In the genomic region with DNA sequence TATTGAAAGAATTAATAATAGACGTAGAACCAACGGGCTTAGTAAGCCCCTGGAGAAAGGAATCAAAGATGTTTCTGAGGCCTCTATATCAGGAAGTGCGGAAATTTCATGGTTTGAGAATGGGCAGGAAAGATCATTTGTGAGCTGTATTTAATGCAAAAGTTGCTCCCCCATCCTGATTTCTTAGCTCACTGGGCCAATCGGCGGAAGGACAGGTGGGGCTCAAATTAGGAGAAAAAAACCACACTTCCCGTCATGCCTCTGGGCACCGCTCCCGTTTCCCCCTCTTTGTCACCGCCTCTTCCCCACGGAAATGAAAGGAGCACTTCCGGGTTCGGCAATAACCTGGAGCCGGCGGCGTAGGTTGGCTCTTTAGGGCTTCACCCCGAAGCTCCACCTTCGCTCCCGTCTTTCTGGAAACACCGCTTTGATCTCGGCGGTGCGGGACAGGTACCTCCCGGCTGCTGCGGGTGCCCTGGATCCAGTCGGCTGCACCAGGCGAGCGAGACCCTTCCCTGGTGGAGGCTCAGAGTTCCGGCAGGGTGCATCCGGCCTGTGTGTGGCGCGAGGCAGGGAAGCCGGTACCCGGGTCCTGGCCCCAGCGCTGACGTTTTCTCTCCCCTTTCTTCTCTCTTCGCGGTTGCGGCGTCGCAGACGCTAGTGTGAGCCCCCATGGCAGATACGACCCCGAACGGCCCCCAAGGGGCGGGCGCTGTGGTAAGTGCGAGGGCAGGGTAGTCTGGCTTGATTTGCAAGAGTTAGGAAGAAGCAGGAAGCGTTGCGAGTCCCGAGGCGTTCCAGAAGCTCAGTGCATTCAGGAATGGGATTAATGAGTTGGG, we compare ENCODE assay signal across 1 cellular context.
TF ChIP-seq lines count a peak whose summit lies in the region.

A gene with protein sequence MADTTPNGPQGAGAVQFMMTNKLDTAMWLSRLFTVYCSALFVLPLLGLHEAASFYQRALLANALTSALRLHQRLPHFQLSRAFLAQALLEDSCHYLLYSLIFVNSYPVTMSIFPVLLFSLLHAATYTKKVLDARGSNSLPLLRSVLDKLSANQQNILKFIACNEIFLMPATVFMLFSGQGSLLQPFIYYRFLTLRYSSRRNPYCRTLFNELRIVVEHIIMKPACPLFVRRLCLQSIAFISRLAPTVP (plus strand): TSS at position 617 of the 839 bp plus-strand sequence. CDS start 56 bp downstream, at position 673.

TF ChIP-seq in GM23338, 12 proteins besides CTCF, POLR2A, EP300 and RAD21 (continued from another document):
- TF ChIP-seq, protein P1, sequence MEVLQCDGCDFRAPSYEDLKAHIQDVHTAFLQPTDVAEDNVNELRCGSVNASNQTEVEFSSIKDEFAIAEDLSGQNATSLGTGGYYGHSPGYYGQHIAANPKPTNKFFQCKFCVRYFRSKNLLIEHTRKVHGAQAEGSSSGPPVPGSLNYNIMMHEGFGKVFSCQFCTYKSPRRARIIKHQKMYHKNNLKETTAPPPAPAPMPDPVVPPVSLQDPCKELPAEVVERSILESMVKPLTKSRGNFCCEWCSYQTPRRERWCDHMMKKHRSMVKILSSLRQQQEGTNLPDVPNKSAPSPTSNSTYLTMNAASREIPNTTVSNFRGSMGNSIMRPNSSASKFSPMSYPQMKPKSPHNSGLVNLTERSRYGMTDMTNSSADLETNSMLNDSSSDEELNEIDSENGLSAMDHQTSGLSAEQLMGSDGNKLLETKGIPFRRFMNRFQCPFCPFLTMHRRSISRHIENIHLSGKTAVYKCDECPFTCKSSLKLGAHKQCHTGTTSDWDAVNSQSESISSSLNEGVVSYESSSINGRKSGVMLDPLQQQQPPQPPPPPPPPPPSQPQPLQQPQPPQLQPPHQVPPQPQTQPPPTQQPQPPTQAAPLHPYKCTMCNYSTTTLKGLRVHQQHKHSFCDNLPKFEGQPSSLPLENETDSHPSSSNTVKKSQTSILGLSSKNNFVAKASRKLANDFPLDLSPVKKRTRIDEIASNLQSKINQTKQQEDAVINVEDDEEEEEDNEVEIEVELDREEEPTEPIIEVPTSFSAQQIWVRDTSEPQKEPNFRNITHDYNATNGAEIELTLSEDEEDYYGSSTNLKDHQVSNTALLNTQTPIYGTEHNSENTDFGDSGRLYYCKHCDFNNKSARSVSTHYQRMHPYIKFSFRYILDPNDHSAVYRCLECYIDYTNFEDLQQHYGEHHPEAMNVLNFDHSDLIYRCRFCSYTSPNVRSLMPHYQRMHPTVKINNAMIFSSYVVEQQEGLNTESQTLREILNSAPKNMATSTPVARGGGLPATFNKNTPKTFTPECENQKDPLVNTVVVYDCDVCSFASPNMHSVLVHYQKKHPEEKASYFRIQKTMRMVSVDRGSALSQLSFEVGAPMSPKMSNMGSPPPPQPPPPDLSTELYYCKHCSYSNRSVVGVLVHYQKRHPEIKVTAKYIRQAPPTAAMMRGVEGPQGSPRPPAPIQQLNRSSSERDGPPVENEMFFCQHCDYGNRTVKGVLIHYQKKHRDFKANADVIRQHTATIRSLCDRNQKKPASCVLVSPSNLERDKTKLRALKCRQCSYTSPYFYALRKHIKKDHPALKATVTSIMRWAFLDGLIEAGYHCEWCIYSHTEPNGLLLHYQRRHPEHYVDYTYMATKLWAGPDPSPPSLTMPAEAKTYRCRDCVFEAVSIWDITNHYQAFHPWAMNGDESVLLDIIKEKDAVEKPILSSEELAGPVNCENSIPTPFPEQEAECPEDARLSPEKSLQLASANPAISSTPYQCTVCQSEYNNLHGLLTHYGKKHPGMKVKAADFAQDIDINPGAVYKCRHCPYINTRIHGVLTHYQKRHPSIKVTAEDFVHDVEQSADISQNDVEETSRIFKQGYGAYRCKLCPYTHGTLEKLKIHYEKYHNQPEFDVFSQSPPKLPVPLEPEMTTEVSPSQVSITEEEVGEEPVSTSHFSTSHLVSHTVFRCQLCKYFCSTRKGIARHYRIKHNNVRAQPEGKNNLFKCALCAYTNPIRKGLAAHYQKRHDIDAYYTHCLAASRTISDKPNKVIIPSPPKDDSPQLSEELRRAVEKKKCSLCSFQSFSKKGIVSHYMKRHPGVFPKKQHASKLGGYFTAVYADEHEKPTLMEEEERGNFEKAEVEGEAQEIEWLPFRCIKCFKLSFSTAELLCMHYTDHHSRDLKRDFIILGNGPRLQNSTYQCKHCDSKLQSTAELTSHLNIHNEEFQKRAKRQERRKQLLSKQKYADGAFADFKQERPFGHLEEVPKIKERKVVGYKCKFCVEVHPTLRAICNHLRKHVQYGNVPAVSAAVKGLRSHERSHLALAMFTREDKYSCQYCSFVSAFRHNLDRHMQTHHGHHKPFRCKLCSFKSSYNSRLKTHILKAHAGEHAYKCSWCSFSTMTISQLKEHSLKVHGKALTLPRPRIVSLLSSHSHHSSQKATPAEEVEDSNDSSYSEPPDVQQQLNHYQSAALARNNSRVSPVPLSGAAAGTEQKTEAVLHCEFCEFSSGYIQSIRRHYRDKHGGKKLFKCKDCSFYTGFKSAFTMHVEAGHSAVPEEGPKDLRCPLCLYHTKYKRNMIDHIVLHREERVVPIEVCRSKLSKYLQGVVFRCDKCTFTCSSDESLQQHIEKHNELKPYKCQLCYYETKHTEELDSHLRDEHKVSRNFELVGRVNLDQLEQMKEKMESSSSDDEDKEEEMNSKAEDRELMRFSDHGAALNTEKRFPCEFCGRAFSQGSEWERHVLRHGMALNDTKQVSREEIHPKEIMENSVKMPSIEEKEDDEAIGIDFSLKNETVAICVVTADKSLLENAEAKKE (CRISPR knock-in tag; IDR thresholded peaks at IDR 0.05): no peak
- TF ChIP-seq ZNF331 (CRISPR knock-in tag; IDR thresholded peaks at IDR 0.05; ENCODE audit: low read depth) (no peak), JUNB (IDR thresholded peaks at IDR 0.05; ENCODE audit: unreplicated experiment) (no peak), POLR2AphosphoS5 (IDR thresholded peaks at IDR 0.05; ENCODE audit: low read depth) (peak; percentile 88), STAT1 (IDR thresholded peaks at IDR 0.05; ENCODE audit: unreplicated experiment) (no peak)
- TF ChIP-seq, protein P2, sequence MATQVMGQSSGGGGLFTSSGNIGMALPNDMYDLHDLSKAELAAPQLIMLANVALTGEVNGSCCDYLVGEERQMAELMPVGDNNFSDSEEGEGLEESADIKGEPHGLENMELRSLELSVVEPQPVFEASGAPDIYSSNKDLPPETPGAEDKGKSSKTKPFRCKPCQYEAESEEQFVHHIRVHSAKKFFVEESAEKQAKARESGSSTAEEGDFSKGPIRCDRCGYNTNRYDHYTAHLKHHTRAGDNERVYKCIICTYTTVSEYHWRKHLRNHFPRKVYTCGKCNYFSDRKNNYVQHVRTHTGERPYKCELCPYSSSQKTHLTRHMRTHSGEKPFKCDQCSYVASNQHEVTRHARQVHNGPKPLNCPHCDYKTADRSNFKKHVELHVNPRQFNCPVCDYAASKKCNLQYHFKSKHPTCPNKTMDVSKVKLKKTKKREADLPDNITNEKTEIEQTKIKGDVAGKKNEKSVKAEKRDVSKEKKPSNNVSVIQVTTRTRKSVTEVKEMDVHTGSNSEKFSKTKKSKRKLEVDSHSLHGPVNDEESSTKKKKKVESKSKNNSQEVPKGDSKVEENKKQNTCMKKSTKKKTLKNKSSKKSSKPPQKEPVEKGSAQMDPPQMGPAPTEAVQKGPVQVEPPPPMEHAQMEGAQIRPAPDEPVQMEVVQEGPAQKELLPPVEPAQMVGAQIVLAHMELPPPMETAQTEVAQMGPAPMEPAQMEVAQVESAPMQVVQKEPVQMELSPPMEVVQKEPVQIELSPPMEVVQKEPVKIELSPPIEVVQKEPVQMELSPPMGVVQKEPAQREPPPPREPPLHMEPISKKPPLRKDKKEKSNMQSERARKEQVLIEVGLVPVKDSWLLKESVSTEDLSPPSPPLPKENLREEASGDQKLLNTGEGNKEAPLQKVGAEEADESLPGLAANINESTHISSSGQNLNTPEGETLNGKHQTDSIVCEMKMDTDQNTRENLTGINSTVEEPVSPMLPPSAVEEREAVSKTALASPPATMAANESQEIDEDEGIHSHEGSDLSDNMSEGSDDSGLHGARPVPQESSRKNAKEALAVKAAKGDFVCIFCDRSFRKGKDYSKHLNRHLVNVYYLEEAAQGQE (IDR thresholded peaks at IDR 0.05; ENCODE audit: unreplicated experiment): no peak
- TF ChIP-seq, protein P3, sequence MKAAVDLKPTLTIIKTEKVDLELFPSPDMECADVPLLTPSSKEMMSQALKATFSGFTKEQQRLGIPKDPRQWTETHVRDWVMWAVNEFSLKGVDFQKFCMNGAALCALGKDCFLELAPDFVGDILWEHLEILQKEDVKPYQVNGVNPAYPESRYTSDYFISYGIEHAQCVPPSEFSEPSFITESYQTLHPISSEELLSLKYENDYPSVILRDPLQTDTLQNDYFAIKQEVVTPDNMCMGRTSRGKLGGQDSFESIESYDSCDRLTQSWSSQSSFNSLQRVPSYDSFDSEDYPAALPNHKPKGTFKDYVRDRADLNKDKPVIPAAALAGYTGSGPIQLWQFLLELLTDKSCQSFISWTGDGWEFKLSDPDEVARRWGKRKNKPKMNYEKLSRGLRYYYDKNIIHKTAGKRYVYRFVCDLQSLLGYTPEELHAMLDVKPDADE (IDR thresholded peaks at IDR 0.05): peak; percentile 97
